ENCODE assay signal across 11 cellular contexts in the genomic region with DNA sequence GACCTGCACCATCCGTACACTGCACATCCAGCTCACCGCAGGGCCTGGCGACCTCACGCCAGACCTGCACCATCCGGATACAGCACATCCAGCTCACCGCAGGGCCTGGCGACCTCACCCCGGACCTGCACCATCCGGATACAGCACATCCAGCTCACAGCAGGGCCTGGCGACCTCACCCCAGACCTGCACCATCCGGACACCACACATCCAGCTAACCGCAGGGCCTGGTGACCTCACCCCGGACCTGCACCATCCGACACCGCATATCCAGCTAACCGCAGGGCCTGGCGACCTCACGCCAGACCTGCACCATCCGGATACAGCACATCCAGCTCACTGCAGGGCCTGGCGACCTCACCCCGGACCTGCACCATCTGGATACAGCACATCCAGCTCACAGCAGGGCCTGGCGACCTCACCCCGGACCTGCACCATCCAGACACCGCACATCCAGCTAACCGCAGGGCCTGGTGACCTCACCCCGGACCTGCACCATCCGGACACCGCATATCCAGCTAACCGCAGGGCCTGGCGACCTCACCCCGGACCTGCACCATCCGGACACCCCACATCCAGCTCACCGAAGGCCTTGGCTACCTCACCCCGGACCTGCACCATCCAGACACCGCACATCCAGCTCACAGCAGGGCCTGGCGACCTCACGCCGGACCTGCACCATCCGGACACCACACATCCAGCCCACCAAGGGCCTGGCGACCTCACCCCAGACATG. TPM values are rescaled to one million over a fixed set of nuclear protein-coding genes. Genes with fewer than 3 reads are reported as not detected.
DNase-seq lines count a peak whose midpoint lies in the region; ATAC-seq, FAIRE-seq and TF ChIP-seq lines count a peak whose summit lies in the region.
"Not testable (repeated sequence)": the region's sequence is repeated elsewhere in the genome, so short reads cannot be mapped to it uniquely, and the experiment has no call there.
"Had no signal": no experiment of that assay in that cellular context is flagged by ENCODE, and none has a peak within 500 bp of the region (broad histone marks: within the 10 kb centered on the region; RNA-seq: fewer than 3 reads in every experiment).

No MANE protein-coding gene starts in this region.

- H3K27me3 ChIP-seq in Karpas-422 (ENCODE audit: low read length): not testable (repeated sequence)

- not testable (repeated sequence) for H3K36me3 Mint-ChIP-seq in activated naive CD4-positive, alpha-beta T cell treated with anti-CD3 and anti-CD28 coated beads, Interleukin-2, amount 10 ng/mL, durations not matched to agents 7 days and 5 days; natural killer cell

- H3K27ac ChIP-seq in Karpas-422 (ENCODE audit: low read length): not testable (repeated sequence)

- H3K4me3 ChIP-seq in Karpas-422 (ENCODE audit: low read length): not testable (repeated sequence)

- H3K4me2 ChIP-seq in Karpas-422 (ENCODE audit: low read depth, low read length, poor library complexity, severe bottlenecking): not testable (repeated sequence)

- intact Hi-C loops in cardiac septum (cut with DNase I); natural killer cell (cut with micrococcal nuclease); posterior vena cava (cut with DNase I): not testable (repeated sequence)

- peak; percentile 77 for FAIRE-seq in urothelium cell line (lab: Jason Lieb, UNC)

- H3K9me2 ChIP-seq in Karpas-422 (replicated peaks; ENCODE audit: insufficient read depth, low read length): not testable (repeated sequence)

- H3K4me3 Mint-ChIP-seq in activated naive CD4-positive, alpha-beta T cell treated with anti-CD3 and anti-CD28 coated beads, Interleukin-2, amount 10 ng/mL, durations not matched to agents 7 days and 5 days; natural killer cell: not testable (repeated sequence)

- CTCF ChIA-PET in activated naive CD4-positive, alpha-beta T cell treated with anti-CD3 and anti-CD28 coated beads, Interleukin-2, amount 10 ng/mL, durations not matched to agents 7 days and 5 days (lab: Charles Lee): interaction anchor here (0.9 to 1.2 kb wide), 2 partner anchors 64 to 98 kb away, joined by 3 read pairs; no protein-coding TSS in a partner anchor

- TF ChIP-seq CTCF in natural killer cell (IDR thresholded peaks at IDR 0.05): not testable (repeated sequence)

- H3K36me3 ChIP-seq in Karpas-422 (ENCODE audit: insufficient read depth, low read length): not testable (repeated sequence)

- H3K4me1 Mint-ChIP-seq in activated naive CD4-positive, alpha-beta T cell treated with anti-CD3 and anti-CD28 coated beads, Interleukin-2, amount 10 ng/mL, durations not matched to agents 7 days and 5 days; natural killer cell: not testable (repeated sequence)

- DNase-seq in Karpas-422: peak; percentile 11
- DNase-seq in activated CD8-positive, alpha-beta memory T cell treated with anti-CD3 and anti-CD28 coated beads for 24 hours: peak; percentile 47
- DNase-seq in activated naive CD4-positive, alpha-beta T cell treated with anti-CD3 and anti-CD28 coated beads, Interleukin-2, amount 10 ng/mL, durations not matched to agents 7 days and 5 days: peak; percentile 13
- peak; percentile 24 for DNase-seq in cardiac septum (ENCODE audit: low spot score)
- peak; percentile 23 for DNase-seq in left lobe of liver (ENCODE audit: low spot score)
- DNase-seq in natural killer cell: peak; percentile 7
- peak; percentile 11 for DNase-seq in posterior vena cava (ENCODE audit: low spot score)
- DNase-seq in urothelium cell line (ENCODE audit: low spot score): not testable (repeated sequence)

- not testable (repeated sequence) for H4K20me1 ChIP-seq in Karpas-422 (ENCODE audit: insufficient read depth, low read depth, low read length)

- H3K79me2 ChIP-seq in Karpas-422 (ENCODE audit: low read length): peaks cover 13% of the 10 kb centered on the region; the same call in 1 of the 2 replicates

- H3K27me3 Mint-ChIP-seq in activated naive CD4-positive, alpha-beta T cell treated with anti-CD3 and anti-CD28 coated beads, Interleukin-2, amount 10 ng/mL, durations not matched to agents 7 days and 5 days; natural killer cell (ENCODE audit: low read depth in 2 of 2): not testable (repeated sequence)

- not testable (repeated sequence) for H2AFZ ChIP-seq in Karpas-422 (ENCODE audit: low read length)

- not testable (repeated sequence) for H3K4me1 ChIP-seq in Karpas-422 (ENCODE audit: low read length)

- H3K9ac ChIP-seq in Karpas-422 (ENCODE audit: low read length): not testable (repeated sequence)

- not testable (repeated sequence) for H3K27ac Mint-ChIP-seq in activated naive CD4-positive, alpha-beta T cell treated with anti-CD3 and anti-CD28 coated beads, Interleukin-2, amount 10 ng/mL, durations not matched to agents 7 days and 5 days; natural killer cell

- H3K9me3 ChIP-seq in Karpas-422 (ENCODE audit: low read length): not testable (repeated sequence)

- not testable (repeated sequence) for ATAC-seq in left lobe of liver, natural killer cell

- not testable (repeated sequence) for H3K9me3 Mint-ChIP-seq in activated naive CD4-positive, alpha-beta T cell treated with anti-CD3 and anti-CD28 coated beads, Interleukin-2, amount 10 ng/mL, durations not matched to agents 7 days and 5 days; natural killer cell

RNA-seq across cellular contexts. Expression of a gene that starts 11.7 kb away (rescaled TPM):
- total RNA-seq in Karpas-422 (2014; rRNA removed; shearing (Covaris generic); ENCODE audit: low replicate concordance): 2.2 and 3.3 TPM in 2 replicates
- total RNA-seq in cardiac septum (not detected), left lobe of liver (0.10 TPM), natural killer cell (not detected), posterior vena cava (under 1 TPM in 1 of 2 donors, not detected in 1; 0.14 TPM)

RNA-seq across cellular contexts. Expression of a gene that starts 58.0 kb away (rescaled TPM):
- total RNA-seq in Karpas-422 (2014; rRNA removed; shearing (Covaris generic); ENCODE audit: low replicate concordance): not detected in 2 replicates
- not detected for total RNA-seq in cardiac septum
- total RNA-seq in left lobe of liver: not detected
- total RNA-seq in natural killer cell: not detected
- total RNA-seq in posterior vena cava: not detected
- total RNA-seq: A172; CD4-positive, CD25-positive, alpha-beta regulatory T cell; HT-29 had no signal
